8 cellular contexts compared by ENCODE assay signal in genomic region chr2:206981739-206982336, GRCh38. TPM values are rescaled to one million over a fixed set of nuclear protein-coding genes. Genes with fewer than 3 reads are reported as not detected.
A peak's percentile ranks its signal among the peaks of the same experiment; 100 is the strongest.
DNase-seq lines count a peak whose midpoint lies in the region; ATAC-seq lines count a peak whose summit lies in the region.

No MANE protein-coding gene starts in this region.

- POLR2A ChIA-PET in activated CD4-positive, alpha-beta T cell treated with anti-CD3 and anti-CD28 coated beads, Interleukin-2, amount 10 ng/mL, durations not matched to agents 7 days and 5 days (lab: Charles Lee), result interaction anchor here (0.5 kb wide), 1 partner anchor 21 kb away, joined by 3 read pairs; no protein-coding TSS in a partner anchor

- no peaks in the 10 kb centered on the region for H3K9me3 Mint-ChIP-seq in activated CD4-positive, alpha-beta T cell treated with anti-CD3 and anti-CD28 coated beads, Interleukin-2, amount 10 ng/mL, durations not matched to agents 7 days and 5 days

- H3K4me3 Mint-ChIP-seq in activated CD4-positive, alpha-beta T cell treated with anti-CD3 and anti-CD28 coated beads, Interleukin-2, amount 10 ng/mL, durations not matched to agents 7 days and 5 days, result no peak overlapping the region

- peaks cover 10% of the 10 kb centered on the region for H3K4me1 Mint-ChIP-seq in activated CD4-positive, alpha-beta T cell treated with anti-CD3 and anti-CD28 coated beads, Interleukin-2, amount 10 ng/mL, durations not matched to agents 7 days and 5 days

- H3K27ac Mint-ChIP-seq in activated CD4-positive, alpha-beta T cell treated with anti-CD3 and anti-CD28 coated beads, Interleukin-2, amount 10 ng/mL, durations not matched to agents 7 days and 5 days, result no peak overlapping the region

- CTCF ChIA-PET in activated CD4-positive, alpha-beta T cell treated with anti-CD3 and anti-CD28 coated beads, Interleukin-2, amount 10 ng/mL, durations not matched to agents 7 days and 5 days (lab: Charles Lee), result interaction anchor here (1.1 kb wide), 1 partner anchor 181 kb away, joined by 5 read pairs; no protein-coding TSS in a partner anchor

- peaks cover 3% of the 10 kb centered on the region for H3K27me3 Mint-ChIP-seq in activated CD4-positive, alpha-beta T cell treated with anti-CD3 and anti-CD28 coated beads, Interleukin-2, amount 10 ng/mL, durations not matched to agents 7 days and 5 days

- DNase-seq in activated gamma-delta T cell treated with Interleukin-2 at 50 U/mL for 16 hours, result peak; percentile 28
- no peak for DNase-seq in activated gamma-delta T cell (lab: John Stamatoyannopoulos, UW)
- peak; percentile 83 for DNase-seq in NCI-H2227 treated with DMSO at 0.1 percent for 48 hours (lab: John Stamatoyannopoulos, UW)
- DNase-seq in activated CD4-positive, alpha-beta T cell treated with anti-CD3 and anti-CD28 coated beads, Interleukin-2, amount 10 ng/mL, durations not matched to agents 7 days and 5 days, result peak; percentile 58
- DNase-seq in dedifferentiated amniotic fluid mesenchymal stem cell (ENCODE audit: extremely low spot score), result peak; percentile 81
- DNase-seq in left lobe of liver (ENCODE audit: low spot score), result peak; percentile 58
- peak; percentile 12 to 46 (median 12) for DNase-seq in stimulated activated CD4-positive, alpha-beta T cell treated with anti-CD3 and anti-CD28 coated beads, TNF-alpha, amount 100 ng/mL, for 24 hours (ENCODE audit: low read depth in 3 of 3)

- ATAC-seq in left lobe of liver (peak; percentile 88), GM18861 (IDR thresholded peaks at IDR 0.05; ENCODE audit: unreplicated experiment) (no peak)

- H3K36me3 Mint-ChIP-seq in activated CD4-positive, alpha-beta T cell treated with anti-CD3 and anti-CD28 coated beads, Interleukin-2, amount 10 ng/mL, durations not matched to agents 7 days and 5 days (ENCODE audit: low read depth), result no peaks in the 10 kb centered on the region

RNA-seq across cellular contexts. Expression of gene CPO, which starts 42.5 kb away (rescaled TPM):
- total RNA-seq in activated CD4-positive, alpha-beta T cell treated with anti-CD3 and anti-CD28 coated beads, Interleukin-2, amount 10 ng/mL, durations not matched to agents 7 days and 5 days, result not detected
- 0.38 TPM for total RNA-seq in left lobe of liver
